ENCODE assay signal across 30 cellular contexts in genomic region chr21:32693581-32693980, GRCh38. TPM values are rescaled to one million over a fixed set of nuclear protein-coding genes. Genes with fewer than 3 reads are reported as not detected.
DNase-seq lines count a peak whose midpoint lies in the region; ATAC-seq, FAIRE-seq and TF ChIP-seq lines count a peak whose summit lies in the region.
"Had no signal": no experiment of that assay in that cellular context is flagged by ENCODE, and none has a peak within 500 bp of the region (broad histone marks: within the 10 kb centered on the region; RNA-seq: fewer than 3 reads in every experiment).

No MANE protein-coding gene starts in this region.

- H3K4me1 ChIP-seq in HepG2 (ENCODE audit: insufficient read depth, low read length) (no peaks in the 10 kb centered on the region), right lobe of liver (no peaks in the 10 kb centered on the region), K562 (replicated peaks in 1 of 2; ENCODE audit: control insufficient read depth in 2 of 2, insufficient read depth in 2 of 2, low read length in 2 of 2) (no peaks in the 10 kb centered on the region), upper lobe of right lung (no peaks in the 10 kb centered on the region)
- H3K4me1 ChIP-seq: A549; BE2C; BLaER1; BLaER1 treated with 17β-estradiol and CSF1 and Interleukin-3, amounts not matched to agents 10 nM and 100 nM; Caco-2 had no signal

- no peak overlapping the region for H3K9ac ChIP-seq in HepG2 (ENCODE audit: insufficient read depth, low read depth, low read length)
- no peak overlapping the region for H3K9ac ChIP-seq in K562 (ENCODE audit: insufficient read depth in 1 of 2, low read depth in 2 of 2, low read length in 2 of 2)
- H3K9ac ChIP-seq: BLaER1; BLaER1 treated with 17β-estradiol and CSF1 and Interleukin-3, amounts not matched to agents 10 nM and 100 nM had no signal

- TF ChIP-seq CTCF in HepG2 (CRISPR knock-in tag; IDR thresholded peaks at IDR 0.05) (no peak), right lobe of liver (IDR thresholded peaks at IDR 0.05) (no peak), K562 (IDR thresholded peaks at IDR 0.05 in 2 of 3, conservative IDR thresholded peaks at IDR 0.05 in 1 of 3; ENCODE audit: insufficient read depth in 2 of 3, low read depth in 1 of 3, low read length in 3 of 3) (no peak), upper lobe of right lung (IDR thresholded peaks at IDR 0.05) (no peak)

- TF ChIP-seq EP300 in HepG2 (IDR thresholded peaks at IDR 0.05; ENCODE audit: low read depth in 2 of 2, low read length in 2 of 2) = no peak
- no peak for TF ChIP-seq EP300 in HepG2 (CRISPR knock-in tag; IDR thresholded peaks at IDR 0.05; ENCODE audit: borderline replicate concordance)
- TF ChIP-seq EP300 in K562 (IDR thresholded peaks at IDR 0.05; ENCODE audit: low read length) = no peak

- H2AFZ ChIP-seq in HepG2 (ENCODE audit: low read length) (no peak overlapping the region), K562 (ENCODE audit: low read depth, low read length) (no peak overlapping the region)

- no peak overlapping the region for H3K4me2 ChIP-seq in HepG2 (ENCODE audit: low read depth, low read length)
- H3K4me2 ChIP-seq in K562 (ENCODE audit: insufficient read depth, low read length) = no peak overlapping the region
- H3K4me2 ChIP-seq: A549; BLaER1; BLaER1 treated with 17β-estradiol and CSF1 and Interleukin-3, amounts not matched to agents 10 nM and 100 nM had no signal

- H3K9me1 ChIP-seq in K562 (ENCODE audit: control insufficient read depth, insufficient read depth, low read length) = no peaks in the 10 kb centered on the region

- H3K9me3 ChIP-seq in HepG2 (ENCODE audit: low read length) (no peaks in the 10 kb centered on the region), right lobe of liver (no peaks in the 10 kb centered on the region), K562 (replicated peaks; ENCODE audit: control insufficient read depth, insufficient read depth, low read depth, low read length) (no peaks in the 10 kb centered on the region), upper lobe of right lung (no peaks in the 10 kb centered on the region)
- H3K9me3 ChIP-seq: A549; BLaER1; BLaER1 treated with 17β-estradiol and CSF1 and Interleukin-3, amounts not matched to agents 10 nM and 100 nM; Caco-2 had no signal

- intact Hi-C loops in HepG2 (cut with micrococcal nuclease; ENCODE audit: unreplicated experiment) (no loop called here), right lobe of liver (cut with DNase I) (no loop called here), K562 (cut with micrococcal nuclease) (no loop called here), upper lobe of right lung (cut with DNase I) (no loop called here)

- H3K27me3 ChIP-seq in HepG2 (ENCODE audit: control insufficient read depth in 1 of 2, insufficient read depth in 2 of 2, low read length in 2 of 2) (no peaks in the 10 kb centered on the region), right lobe of liver (no peaks in the 10 kb centered on the region), K562 (ENCODE audit: control insufficient read depth in 2 of 2, insufficient read depth in 2 of 2, low read length in 2 of 2) (no peaks in the 10 kb centered on the region), upper lobe of right lung (no peaks in the 10 kb centered on the region)
- H3K27me3 ChIP-seq: BE2C; BLaER1; BLaER1 treated with 17β-estradiol and CSF1 and Interleukin-3, amounts not matched to agents 10 nM and 100 nM had no signal

- TF ChIP-seq POLR2A in HepG2 (IDR thresholded peaks at IDR 0.05; ENCODE audit: insufficient read depth in 1 of 2, low read depth in 2 of 2, low read length in 2 of 2) (no peak), right lobe of liver (IDR thresholded peaks at IDR 0.05) (no peak), K562 (conservative IDR thresholded peaks at IDR 0.05) (no peak)

- no peak for FAIRE-seq in HepG2 (lab: Jason Lieb, UNC)
- no peak for FAIRE-seq in K562 (lab: Jason Lieb, UNC)
- FAIRE-seq: A549, D721Med had no signal

- TF ChIP-seq RAD21 in HepG2 (CRISPR knock-in tag; IDR thresholded peaks at IDR 0.05) = no peak
- TF ChIP-seq RAD21 in K562 (CRISPR knock-in tag; conservative IDR thresholded peaks at IDR 0.05 in 1 of 2, IDR thresholded peaks at IDR 0.05 in 1 of 2) = no peak

- POLR2A ChIA-PET in HepG2 (lab: Yijun Ruan, JAX) = no interaction called here
- POLR2A ChIA-PET in K562 (lab: Yijun Ruan, JAX) = no interaction called here

- DNase-seq in HepG2 (ENCODE audit: low spot score) (no peak), right lobe of liver (no peak), K562 (ENCODE audit: extremely low read depth in 1 of 4, low spot score in 3 of 4) (no peak), upper lobe of right lung (no peak)
- DNase-seq: 8988T; ACHN; AML-193; BE2C; C1 segment of cervical spinal cord; Caco-2; Calu3; CD4-positive, alpha-beta memory T cell; CD4-positive, alpha-beta T cell; CD4-positive, CD25-positive, alpha-beta regulatory T cell; CD8-positive, alpha-beta memory T cell; CD8-positive, alpha-beta T cell; COR-L47; DMS 273 treated with DMSO at 0.1 percent for 48 hours; DMS153; DMS53; DMS79; DMS79 treated with DMSO at 0.1 percent for 48 hours; DND-41; EL had no signal

- H3K27ac ChIP-seq in HepG2 (ENCODE audit: extremely low read length, insufficient read depth, low read length) (no peak overlapping the region), right lobe of liver (no peak overlapping the region), K562 (ENCODE audit: extremely low read depth, low read depth, low read length) (no peak overlapping the region), upper lobe of right lung (no peak overlapping the region)
- H3K27ac ChIP-seq: 22Rv1; A549; BLaER1; BLaER1 treated with 17β-estradiol and CSF1 and Interleukin-3, amounts not matched to agents 10 nM and 100 nM; C4-2B had no signal

- in situ Hi-C loops in HepG2 (cut with HindIII; ENCODE audit: extremely low pct_ligation_motif_present, low pct_unique_long_range_greater_than_20kb) = no loop called here
- in situ Hi-C loops in K562 (cut with MboI) = no loop called here

- CTCF ChIA-PET in HepG2 (lab: Yijun Ruan, JAX; ENCODE audit: low intra/inter-chr PET ratio, low total read pairs) = no interaction called here
- CTCF ChIA-PET in K562 (lab: Yijun Ruan, JAX; ENCODE audit: low intra/inter-chr PET ratio) = no interaction called here

- ATAC-seq in HepG2 (no peak), right lobe of liver (no peak), K562 (no peak), upper lobe of right lung (no peak)
- ATAC-seq: A549; CD8-positive, alpha-beta T cell had no signal

- H4K20me1 ChIP-seq in HepG2 (ENCODE audit: insufficient read depth, low read length) (no peaks in the 10 kb centered on the region), K562 (replicated peaks; ENCODE audit: control insufficient read depth, insufficient read depth, low read length) (no peaks in the 10 kb centered on the region)
- H4K20me1 ChIP-seq: BLaER1 had no signal

- no peak overlapping the region for H3K4me3 ChIP-seq in HepG2 (replicated peaks in 1 of 3; ENCODE audit: insufficient read depth in 1 of 3, low read depth in 2 of 3, low read length in 3 of 3)
- no peak overlapping the region for H3K4me3 ChIP-seq in right lobe of liver
- H3K4me3 ChIP-seq in K562 = no peak overlapping the region
- no peak overlapping the region for H3K4me3 ChIP-seq in upper lobe of right lung
- H3K4me3 ChIP-seq: A549; BLaER1; BLaER1 treated with 17β-estradiol and CSF1 and Interleukin-3, amounts not matched to agents 10 nM and 100 nM had no signal

- H3K36me3 ChIP-seq in HepG2 (replicated peaks in 1 of 2; ENCODE audit: control insufficient read depth in 1 of 2, insufficient read depth in 2 of 2, low read length in 2 of 2) = no peaks in the 10 kb centered on the region
- H3K36me3 ChIP-seq in right lobe of liver = no peaks in the 10 kb centered on the region
- peaks cover 19% of the 10 kb centered on the region for H3K36me3 ChIP-seq in K562 (ENCODE audit: control insufficient read depth, insufficient read depth, low read length)
- H3K36me3 ChIP-seq in upper lobe of right lung = peaks cover 32% of the 10 kb centered on the region

- H3K79me2 ChIP-seq in HepG2 (ENCODE audit: insufficient read depth, low read length) (no peaks in the 10 kb centered on the region), K562 (ENCODE audit: control insufficient read depth, insufficient read depth, low read length) (no peaks in the 10 kb centered on the region)

- BruUV-seq in HepG2 (replicated peaks; lab: Mats Ljungman, UMichigan) (no TSS peak), K562 (replicated peaks; lab: Mats Ljungman, UMichigan) (no TSS peak)

RNA-seq across cellular contexts. Expression of gene SYNJ1, which starts 34.2 kb away (rescaled TPM):
- total RNA-seq in HepG2 (2016; rRNA removed; fragmentation: Illumina TruSeq; extraction: Trizol) (2.7 and 6.4 TPM in 2 replicates), right lobe of liver (1 to 10 TPM; 5.6 to 8.7 (median 6.9) TPM), K562 (2014; rRNA removed) (2.5 and 3.3 TPM in 2 replicates), K562 (2014; rRNA removed; fragmentation: Illumina TruSeq; extraction: Trizol) (5.6 and 6.8 TPM in 2 replicates), K562 (2015; rRNA removed; fragmentation: Illumina TruSeq; extraction: Trizol) (4.2 TPM in 2 replicates), K562 (2021) (9.9 and 11.2 TPM in 2 replicates), upper lobe of right lung (22.1 TPM)
- 0.79 and 0.81 TPM in 2 replicates for total RNA-seq in HepG2 (2016; cell fraction: cytosol; rRNA removed; fragmentation: Illumina TruSeq; extraction: Trizol; ENCODE audit: low read depth)
- total RNA-seq in HepG2 (2016; cell fraction: insoluble cytoplasmic fraction; rRNA removed; fragmentation: Illumina TruSeq; extraction: Trizol) = 2.8 and 6.0 TPM in 2 replicates
- 1.4 and 2.0 TPM in 2 replicates for total RNA-seq in HepG2 (2016; cell fraction: membrane; rRNA removed; fragmentation: Illumina TruSeq; extraction: Trizol)
- 5.3 and 5.5 TPM in 2 replicates for total RNA-seq in HepG2 (2016; cell fraction: nucleus; rRNA removed; fragmentation: Illumina TruSeq; extraction: Trizol)
- polyA plus RNA-seq in HepG2 (2011; rRNA removed) (1.7 and 2.0 TPM in 2 replicates), K562 (2011; rRNA removed) (5.7 and 6.1 TPM in 2 replicates), K562 (2014; fragmentation: Illumina TruSeq; extraction: Trizol) (10.6 and 11.6 TPM in 2 replicates), K562 (2014; fragmentation: Nextera tagmentation; extraction: Ambion mirVana) (1 to 10 TPM; 2.4 to 2.6 TPM), K562 (2014; rRNA removed) (4.0 and 5.8 TPM in 2 replicates)
- polyA plus RNA-seq in HepG2 (2011; cell fraction: cytosol; rRNA removed) = 0.87 and 1.2 TPM in 2 replicates
- 5.9 and 6.7 TPM in 2 replicates for polyA plus RNA-seq in HepG2 (2011; cell fraction: nucleus; rRNA removed)
- polyA plus RNA-seq in HepG2 (2012) = 3.2 and 3.6 TPM in 2 replicates
- 0.16 and 0.20 TPM in 2 replicates for polyA plus RNA-seq in HepG2 (2016; cell fraction: cytosol; fragmentation: Illumina TruSeq; extraction: Trizol; ENCODE audit: low read depth)
- polyA plus RNA-seq in HepG2 (2016; cell fraction: insoluble cytoplasmic fraction; fragmentation: Illumina TruSeq; extraction: Trizol; ENCODE audit: low read depth) = 3.7 and 5.3 TPM in 2 replicates
- polyA plus RNA-seq in HepG2 (2016; cell fraction: membrane; fragmentation: Illumina TruSeq; extraction: Trizol; ENCODE audit: low read depth) = 0.62 and 0.63 TPM in 2 replicates
- polyA plus RNA-seq in HepG2 (2016; cell fraction: nucleus; fragmentation: Illumina TruSeq; extraction: Trizol; ENCODE audit: insufficient read depth, low read depth) = 8.5 and 10.3 TPM in 2 replicates
- polyA minus RNA-seq in HepG2 (2011; rRNA and poly(A)+ RNA removed; ENCODE audit: low replicate concordance) = 3.5 and 10.1 TPM in 2 replicates
- 2.1 and 2.3 TPM in 2 replicates for polyA minus RNA-seq in HepG2 (2011; cell fraction: cytosol; rRNA and poly(A)+ RNA removed)
- 7.3 and 11.2 TPM in 2 replicates for polyA minus RNA-seq in HepG2 (2011; cell fraction: nucleus; rRNA and poly(A)+ RNA removed)
- 17.4 and 48.9 TPM in 2 replicates for total RNA-seq in K562 (2011; cell fraction: chromatin; rRNA removed; ENCODE audit: low replicate concordance)
- total RNA-seq in K562 (2011; cell fraction: nucleolus; rRNA removed) = 5.7 and 7.5 TPM in 2 replicates
- 14.5 and 20.2 TPM in 2 replicates for total RNA-seq in K562 (2011; cell fraction: nucleoplasm; rRNA removed)
- 3.9 and 4.4 TPM in 2 replicates for polyA plus RNA-seq in K562 (2011; cell fraction: cytosol; rRNA removed)
- 15.5 and 30.4 TPM in 2 replicates for polyA plus RNA-seq in K562 (2011; cell fraction: nucleus; rRNA removed)
- polyA plus RNA-seq in K562 (2012) = 6.1 and 7.1 TPM in 2 replicates
- 19.5 and 21.7 TPM in 2 replicates for polyA minus RNA-seq in K562 (2011; rRNA and poly(A)+ RNA removed)
- 5.2 and 5.6 TPM in 2 replicates for polyA minus RNA-seq in K562 (2011; cell fraction: cytosol; rRNA and poly(A)+ RNA removed)
- 12.1 and 15.7 TPM in 2 replicates for polyA minus RNA-seq in K562 (2011; cell fraction: nucleus; rRNA and poly(A)+ RNA removed)
